ENCODE assay signal across 1 cellular context in genomic region chr2:120944575-120944974, GRCh38.
TF ChIP-seq lines count a peak whose summit lies in the region.

No MANE protein-coding gene starts in this region.

TF ChIP-seq in HepG2, 621 proteins besides CTCF, POLR2A, EP300 and RAD21 (continued from another document):
- no peak for TF ChIP-seq ZNF280D (CRISPR knock-in tag; IDR thresholded peaks at IDR 0.05)
